ENCODE assay signal across 18 cellular contexts in genomic region chr14:55383541-55384140, GRCh38. TPM values are rescaled to one million over a fixed set of nuclear protein-coding genes. Genes with fewer than 3 reads are reported as not detected.
DNase-seq lines count a peak whose midpoint lies in the region; TF ChIP-seq lines count a peak whose summit lies in the region.
"Had no signal": no experiment of that assay in that cellular context is flagged by ENCODE, and none has a peak within 500 bp of the region (broad histone marks: within the 10 kb centered on the region; RNA-seq: fewer than 3 reads in every experiment).

No MANE protein-coding gene starts in this region.

- H3K27ac ChIP-seq in CD4-positive, alpha-beta memory T cell (ENCODE audit: low read depth, low read length), result no peak overlapping the region

- CTCF ChIA-PET in CD4-positive, alpha-beta memory T cell (lab: Charles Lee; ENCODE audit: partially characterized antibody), result interaction anchor here (1.1 to 2.1 kb wide), 5 partner anchors 9 to 118 kb away, joined by 3 to 5 read pairs (median 5); no protein-coding TSS in a partner anchor

- no peaks in the 10 kb centered on the region for H3K9me3 Mint-ChIP-seq in CD14-positive monocyte
- H3K9me3 Mint-ChIP-seq in CD4-positive, alpha-beta memory T cell, result no peaks in the 10 kb centered on the region
- H3K9me3 Mint-ChIP-seq: activated CD4-positive, alpha-beta T cell treated with anti-CD3 and anti-CD28 coated beads, Interleukin-2, amount 10 ng/mL, durations not matched to agents 7 days and 5 days; brain; GM23338 had no signal

- intact Hi-C loops in CD14-positive monocyte (cut with micrococcal nuclease), result no loop called here
- intact Hi-C loops in CD4-positive, alpha-beta memory T cell (cut with micrococcal nuclease), result no loop called here

- H3K4me1 ChIP-seq in CD4-positive, alpha-beta memory T cell (ENCODE audit: insufficient read depth, low read length), result peaks cover 19% of the 10 kb centered on the region

- H3K27ac Mint-ChIP-seq in CD14-positive monocyte, result peak overlapping the region in 5 of 7 donors; percentile 1 to 55 (median 20)
- peak overlapping the region in 3 of 7 donors; percentile 30 to 85 (median 55) for H3K27ac Mint-ChIP-seq in CD4-positive, alpha-beta memory T cell
- H3K27ac Mint-ChIP-seq: activated CD4-positive, alpha-beta T cell treated with anti-CD3 and anti-CD28 coated beads, Interleukin-2, amount 10 ng/mL, durations not matched to agents 7 days and 5 days; GM23338 had no signal

- H3K4me3 Mint-ChIP-seq in CD14-positive monocyte, result no peak overlapping the region
- H3K4me3 Mint-ChIP-seq in CD4-positive, alpha-beta memory T cell, result peak overlapping the region in 2 of 8 donors; percentile 40 to 60
- H3K4me3 Mint-ChIP-seq: activated CD4-positive, alpha-beta T cell treated with anti-CD3 and anti-CD28 coated beads, Interleukin-2, amount 10 ng/mL, durations not matched to agents 7 days and 5 days; brain; GM23338 had no signal

- no peak for DNase-seq in CD14-positive monocyte (ENCODE audit: low spot score)
- DNase-seq in HS-27A (ENCODE audit: low read depth), result peak; percentile 43
- DNase-seq in amniotic epithelial cell (ENCODE audit: low read depth), result peak; percentile 77
- peak; percentile 64 for DNase-seq in myocyte (ENCODE audit: low read depth)
- DNase-seq in LoVo (ENCODE audit: low spot score), result no peak
- DNase-seq in dermis blood vessel endothelial cell, result no peak
- DNase-seq in CD4-positive, alpha-beta memory T cell, result no peak
- DNase-seq in NCI-H1436 (lab: John Stamatoyannopoulos, UW), result no peak
- DNase-seq: activated CD4-positive, alpha-beta T cell treated with anti-CD3 and anti-CD28 coated beads, Interleukin-2, amount 10 ng/mL, durations not matched to agents 7 days and 5 days; activated effector memory CD4-positive, alpha-beta T cell treated with Interleukin-2 at 50 U/mL for 16 hours; DMS53; Karpas-422; NCI-H1694 treated with DMSO at 0.1 percent for 48 hours; NCI-H526 treated with DMSO at 0.1 percent for 48 hours; nucleus accumbens had no signal

- H3K36me3 ChIP-seq in CD4-positive, alpha-beta memory T cell (ENCODE audit: insufficient read depth, low read length), result peaks cover 16% of the 10 kb centered on the region

- POLR2A ChIA-PET in CD4-positive, alpha-beta memory T cell (lab: Charles Lee; ENCODE audit: partially characterized antibody), result no interaction called here

- peaks cover 0 to 2% (median 0%) of the 10 kb centered on the region in 3 donors for H3K27me3 Mint-ChIP-seq in CD14-positive monocyte (ENCODE audit: low read depth in 3 of 3)
- no peaks in the 10 kb centered on the region for H3K27me3 Mint-ChIP-seq in CD4-positive, alpha-beta memory T cell
- H3K27me3 Mint-ChIP-seq: activated CD4-positive, alpha-beta T cell treated with anti-CD3 and anti-CD28 coated beads, Interleukin-2, amount 10 ng/mL, durations not matched to agents 7 days and 5 days; brain had no signal

- H3K4me1 Mint-ChIP-seq in CD14-positive monocyte, result no peaks in the 10 kb centered on the region
- H3K4me1 Mint-ChIP-seq in CD4-positive, alpha-beta memory T cell, result peaks cover 22 to 32% (median 25%) of the 10 kb centered on the region in 4 donors
- H3K4me1 Mint-ChIP-seq: brain, GM23338 had no signal

- no peak overlapping the region for H3K4me3 ChIP-seq in CD4-positive, alpha-beta memory T cell (ENCODE audit: low read length in 2 of 2)
- H3K4me3 ChIP-seq: GM23338 had no signal

- no peak for TF ChIP-seq CTCF in CD14-positive monocyte (IDR thresholded peaks at IDR 0.05)

- H3K9me3 ChIP-seq in CD4-positive, alpha-beta memory T cell (ENCODE audit: control insufficient read depth in 1 of 2, low read length in 2 of 2), result no peaks in the 10 kb centered on the region

- no peaks in the 10 kb centered on the region for H3K27me3 ChIP-seq in CD4-positive, alpha-beta memory T cell (ENCODE audit: insufficient read depth, low read length)

- H3K36me3 Mint-ChIP-seq in CD14-positive monocyte, result peaks cover 69 to 91% of the 10 kb centered on the region in 2 donors
- peaks cover 58 to 69% of the 10 kb centered on the region in 2 donors for H3K36me3 Mint-ChIP-seq in CD4-positive, alpha-beta memory T cell

RNA-seq across cellular contexts. Expression of gene ATG14, which starts 28.0 kb away (rescaled TPM):
- 1 to 10 TPM; 1.8 to 3.3 TPM for polyA plus RNA-seq in CD14-positive monocyte
- total RNA-seq in myocyte (14.9 and 15.3 TPM in 2 replicates), dermis blood vessel endothelial cell (15.7 and 17.4 TPM in 2 replicates)
- polyA plus RNA-seq in myocyte (2012), result 8.5 TPM
- total RNA-seq in CD4-positive, alpha-beta memory T cell, result 10 to 100 TPM; 18.3 to 18.4 TPM
- polyA plus RNA-seq in CD4-positive, alpha-beta memory T cell, result 1 to 10 TPM; 2.5 to 8.3 TPM

RNA-seq across cellular contexts. Expression of gene TBPL2, which starts 56.8 kb away (rescaled TPM):
- not detected for polyA plus RNA-seq in CD14-positive monocyte
- total RNA-seq in myocyte (not detected in 2 replicates), dermis blood vessel endothelial cell (not detected in 2 replicates)
- polyA plus RNA-seq in myocyte (2012), result not detected
- total RNA-seq in CD4-positive, alpha-beta memory T cell, result not detected
- polyA plus RNA-seq in CD4-positive, alpha-beta memory T cell, result not detected
- total RNA-seq: activated CD4-positive, alpha-beta T cell treated with anti-CD3 and anti-CD28 coated beads, Interleukin-2, amount 10 ng/mL, durations not matched to agents 7 days and 5 days; T-helper 2 cell treated with Interferon-gamma antibody and Interleukin-4, amounts not matched to agents 100 ng/mL and 5 ng/mL, for 36 hours had no signal
- polyA plus RNA-seq: GM23338 had no signal

Comparison
In these comparisons a context has a peak if more than half of its experiments do, and no peak if none do; other contexts are left out.
1. DNase-seq: peak in HS-27A (single experiment), amniotic epithelial cell (single experiment) and myocyte (single experiment); none in CD14-positive monocyte (single experiment), LoVo (single experiment), dermis blood vessel endothelial cell (single experiment), CD4-positive, alpha-beta memory T cell (0 of 5) and NCI-H1436 (single experiment).